Comparison of ENCODE assay signal across 1 cellular context in the genomic region with DNA sequence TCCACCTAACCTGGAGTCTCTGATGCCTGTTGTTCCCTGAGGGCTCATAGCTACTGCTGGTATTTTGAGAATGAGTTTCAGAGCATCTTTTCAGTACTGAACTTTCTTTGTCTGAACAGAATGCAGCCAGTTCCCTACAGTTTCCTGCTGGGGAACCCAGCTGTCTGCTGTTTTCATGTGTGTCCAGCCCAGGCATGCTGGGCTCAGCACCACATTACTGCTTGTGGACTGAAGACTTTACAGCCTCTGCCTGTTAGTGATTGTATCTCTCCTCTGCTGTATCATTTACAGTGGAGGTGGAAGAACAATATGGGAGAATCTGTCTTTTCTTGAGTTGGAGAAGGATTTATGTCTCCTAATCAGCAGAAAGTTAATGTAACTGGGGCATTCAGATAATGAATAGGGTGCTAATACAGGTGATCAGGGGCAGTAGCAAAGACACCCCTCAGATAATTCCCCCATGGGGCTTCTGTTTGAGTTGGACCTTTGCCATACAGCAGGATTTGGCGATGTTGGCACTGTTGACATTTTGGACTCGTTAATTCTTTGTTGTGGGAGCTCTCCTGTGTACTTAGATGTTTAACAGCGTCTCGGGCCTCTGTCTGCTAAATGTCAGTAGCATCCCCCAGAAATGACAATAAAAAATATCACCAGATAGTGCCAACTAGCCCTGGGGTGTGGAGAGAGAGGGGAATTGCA.
TF ChIP-seq lines count a peak whose summit lies in the region.

No MANE protein-coding gene starts in this region.

TF ChIP-seq in GM23338, 12 proteins besides CTCF, POLR2A, EP300 and RAD21:
- no peak for TF ChIP-seq ZNF331 (CRISPR knock-in tag; IDR thresholded peaks at IDR 0.05; ENCODE audit: low read depth)
- TF ChIP-seq EZH2phosphoT487 (IDR thresholded peaks at IDR 0.05; ENCODE audit: unreplicated experiment), result no peak
- TF ChIP-seq ETS1 (IDR thresholded peaks at IDR 0.05), result no peak
- no peak for TF ChIP-seq ZNF114 (CRISPR knock-in tag; IDR thresholded peaks at IDR 0.05)
- TF ChIP-seq ZNF462 (CRISPR knock-in tag; IDR thresholded peaks at IDR 0.05), result no peak
- no peak for TF ChIP-seq STAT1 (IDR thresholded peaks at IDR 0.05; ENCODE audit: unreplicated experiment)
- TF ChIP-seq CREB1 (CRISPR knock-in tag; IDR thresholded peaks at IDR 0.05; ENCODE audit: low read depth), result no peak
- no peak for TF ChIP-seq NANOG (IDR thresholded peaks at IDR 0.05; ENCODE audit: borderline replicate concordance)
- TF ChIP-seq, protein P1, sequence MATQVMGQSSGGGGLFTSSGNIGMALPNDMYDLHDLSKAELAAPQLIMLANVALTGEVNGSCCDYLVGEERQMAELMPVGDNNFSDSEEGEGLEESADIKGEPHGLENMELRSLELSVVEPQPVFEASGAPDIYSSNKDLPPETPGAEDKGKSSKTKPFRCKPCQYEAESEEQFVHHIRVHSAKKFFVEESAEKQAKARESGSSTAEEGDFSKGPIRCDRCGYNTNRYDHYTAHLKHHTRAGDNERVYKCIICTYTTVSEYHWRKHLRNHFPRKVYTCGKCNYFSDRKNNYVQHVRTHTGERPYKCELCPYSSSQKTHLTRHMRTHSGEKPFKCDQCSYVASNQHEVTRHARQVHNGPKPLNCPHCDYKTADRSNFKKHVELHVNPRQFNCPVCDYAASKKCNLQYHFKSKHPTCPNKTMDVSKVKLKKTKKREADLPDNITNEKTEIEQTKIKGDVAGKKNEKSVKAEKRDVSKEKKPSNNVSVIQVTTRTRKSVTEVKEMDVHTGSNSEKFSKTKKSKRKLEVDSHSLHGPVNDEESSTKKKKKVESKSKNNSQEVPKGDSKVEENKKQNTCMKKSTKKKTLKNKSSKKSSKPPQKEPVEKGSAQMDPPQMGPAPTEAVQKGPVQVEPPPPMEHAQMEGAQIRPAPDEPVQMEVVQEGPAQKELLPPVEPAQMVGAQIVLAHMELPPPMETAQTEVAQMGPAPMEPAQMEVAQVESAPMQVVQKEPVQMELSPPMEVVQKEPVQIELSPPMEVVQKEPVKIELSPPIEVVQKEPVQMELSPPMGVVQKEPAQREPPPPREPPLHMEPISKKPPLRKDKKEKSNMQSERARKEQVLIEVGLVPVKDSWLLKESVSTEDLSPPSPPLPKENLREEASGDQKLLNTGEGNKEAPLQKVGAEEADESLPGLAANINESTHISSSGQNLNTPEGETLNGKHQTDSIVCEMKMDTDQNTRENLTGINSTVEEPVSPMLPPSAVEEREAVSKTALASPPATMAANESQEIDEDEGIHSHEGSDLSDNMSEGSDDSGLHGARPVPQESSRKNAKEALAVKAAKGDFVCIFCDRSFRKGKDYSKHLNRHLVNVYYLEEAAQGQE (IDR thresholded peaks at IDR 0.05; ENCODE audit: unreplicated experiment), result no peak
- TF ChIP-seq EZH2 (IDR thresholded peaks at IDR 0.05; ENCODE audit: low read depth, unreplicated experiment), result no peak
